34 cellular contexts compared by ENCODE assay signal in the genomic region with DNA sequence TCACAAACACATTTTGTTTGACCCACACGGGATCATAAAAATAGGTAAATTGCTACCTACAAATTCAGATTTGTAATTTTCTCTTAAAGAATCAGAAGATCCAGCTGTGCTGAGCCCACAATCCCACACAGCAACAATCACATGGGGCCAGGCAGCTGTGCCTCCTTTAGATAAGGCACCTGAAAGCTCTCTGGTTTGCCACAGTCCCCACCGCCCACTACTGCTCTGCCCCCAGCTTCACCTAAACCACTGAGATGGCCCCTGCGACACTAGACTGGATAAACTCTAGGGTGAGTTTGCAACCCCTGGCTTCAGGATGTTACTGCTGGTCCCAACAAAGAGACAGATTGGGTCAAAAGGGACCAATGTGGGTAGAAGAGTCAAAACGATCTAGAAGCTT.
"Had no signal": no experiment of that assay in that cellular context is flagged by ENCODE, and none has a peak within 500 bp of the region (broad histone marks: within the 10 kb centered on the region; RNA-seq: fewer than 3 reads in every experiment).

No MANE protein-coding gene starts in this region.

- FAIRE-seq: RCC 7860 had no signal

- H3K27ac Mint-ChIP-seq: activated CD4-positive, alpha-beta memory T cell treated with anti-CD3 and anti-CD28 coated beads, Interleukin-2, amount 10 ng/mL, durations not matched to agents 7 days and 5 days; activated CD8-positive, alpha-beta memory T cell treated with anti-CD3 and anti-CD28 coated beads, Interleukin-2, amount 10 ng/mL, durations not matched to agents 7 days and 5 days; activated naive CD4-positive, alpha-beta T cell treated with anti-CD3 and anti-CD28 coated beads, Interleukin-2, amount 10 ng/mL, durations not matched to agents 7 days and 5 days; activated naive CD8-positive, alpha-beta T cell; activated naive CD8-positive, alpha-beta T cell treated with anti-CD3 and anti-CD28 coated beads, Interleukin-2, amount 50 U/mL, for 24 hours; brain; T-cell; T-helper 17 cell had no signal

- H3K9me3 Mint-ChIP-seq: activated CD4-positive, alpha-beta memory T cell treated with anti-CD3 and anti-CD28 coated beads, Interleukin-2, amount 10 ng/mL, durations not matched to agents 7 days and 5 days; activated naive CD4-positive, alpha-beta T cell treated with anti-CD3 and anti-CD28 coated beads, Interleukin-2, amount 10 ng/mL, durations not matched to agents 7 days and 5 days; activated naive CD8-positive, alpha-beta T cell treated with anti-CD3 and anti-CD28 coated beads, Interleukin-2, amount 50 U/mL, for 24 hours; T-cell had no signal

- DNase-seq: activated CD4-positive, alpha-beta memory T cell treated with anti-CD3 and anti-CD28 coated beads, Interleukin-2, amount 10 ng/mL, durations not matched to agents 7 days and 5 days; activated CD4-positive, alpha-beta T cell treated with anti-CD3 and anti-CD28 coated beads for 1 hour; activated CD4-positive, alpha-beta T cell treated with anti-CD3 and anti-CD28 coated beads for 48 hours; activated CD4-positive, CD25-positive, alpha-beta regulatory T cell; activated CD8-positive, alpha-beta memory T cell treated with anti-CD3 and anti-CD28 coated beads for 24 hours; activated CD8-positive, alpha-beta memory T cell treated with anti-CD3 and anti-CD28 coated beads, Interleukin-2, amount 10 ng/mL, durations not matched to agents 7 days and 5 days; activated CD8-positive, alpha-beta memory T cell treated with anti-CD3 and anti-CD28 coated beads, Interleukin-2, amount 50 U/mL, for 48 hours; activated effector memory CD4-positive, alpha-beta T cell treated with Interleukin-2 at 50 U/mL for 16 hours; activated naive CD4-positive, alpha-beta T cell treated with anti-CD3 and anti-CD28 coated beads, Interleukin-2, amount 10 ng/mL, durations not matched to agents 7 days and 5 days; activated naive CD8-positive, alpha-beta T cell treated with anti-CD3 and anti-CD28 coated beads, Interleukin-2, amount 50 U/mL, for 24 hours; activated T-cell treated with anti-CD3 and anti-CD28 coated beads, Interleukin-2, amount 50 U/mL, for 48 hours; anterior cingulate cortex; caudate nucleus; cerebellar nuclear complex; NCI-H1105; NCI-H1417 treated with DMSO at 0.1 percent for 48 hours; NCI-H1694; NCI-H1930; NCI-H2081 treated with DMSO at 0.1 percent for 48 hours; NCI-H345; NCI-H524 treated with DMSO at 0.1 percent for 48 hours; NK-92 treated with Interleukin-12 subunit alpha and Interleukin-12 subunit beta, amount 100 ng/mL, for 24 hours; PC-9; SIG-M5; T-cell; T-helper 17 cell; T-helper 9 cell; WERI-Rb-1 had no signal

- H2AFZ ChIP-seq: PC-9 had no signal

- H3K36me3 Mint-ChIP-seq: activated CD8-positive, alpha-beta memory T cell treated with anti-CD3 and anti-CD28 coated beads, Interleukin-2, amount 10 ng/mL, durations not matched to agents 7 days and 5 days; activated naive CD4-positive, alpha-beta T cell treated with anti-CD3 and anti-CD28 coated beads, Interleukin-2, amount 10 ng/mL, durations not matched to agents 7 days and 5 days; activated naive CD8-positive, alpha-beta T cell; brain; T-cell had no signal

- H3K4me3 Mint-ChIP-seq: activated CD4-positive, alpha-beta memory T cell treated with anti-CD3 and anti-CD28 coated beads, Interleukin-2, amount 10 ng/mL, durations not matched to agents 7 days and 5 days; activated CD8-positive, alpha-beta memory T cell treated with anti-CD3 and anti-CD28 coated beads, Interleukin-2, amount 10 ng/mL, durations not matched to agents 7 days and 5 days; activated naive CD4-positive, alpha-beta T cell treated with anti-CD3 and anti-CD28 coated beads, Interleukin-2, amount 10 ng/mL, durations not matched to agents 7 days and 5 days; activated naive CD8-positive, alpha-beta T cell; activated naive CD8-positive, alpha-beta T cell treated with anti-CD3 and anti-CD28 coated beads, Interleukin-2, amount 50 U/mL, for 24 hours; brain; T-cell; T-helper 17 cell had no signal

- H3K36me3 ChIP-seq: WERI-Rb-1 had no signal

- H3K4me2 ChIP-seq: PC-9 had no signal

- ATAC-seq: activated CD8-positive, alpha-beta memory T cell treated with anti-CD3 and anti-CD28 coated beads, Interleukin-2, amount 10 ng/mL, durations not matched to agents 7 days and 5 days; activated naive CD8-positive, alpha-beta T cell treated with anti-CD3 and anti-CD28 coated beads, Interleukin-2, amount 50 U/mL, for 24 hours; Right ventricle myocardium inferior; SK-N-SH treated with all-trans-retinoic acid at 6 μM for 48 hours; T-cell; T-helper 17 cell had no signal

- H3K4me3 ChIP-seq: PC-9 had no signal

- H3K4me1 Mint-ChIP-seq: activated CD4-positive, alpha-beta memory T cell treated with anti-CD3 and anti-CD28 coated beads, Interleukin-2, amount 10 ng/mL, durations not matched to agents 7 days and 5 days; activated CD8-positive, alpha-beta memory T cell treated with anti-CD3 and anti-CD28 coated beads, Interleukin-2, amount 10 ng/mL, durations not matched to agents 7 days and 5 days; activated naive CD4-positive, alpha-beta T cell treated with anti-CD3 and anti-CD28 coated beads, Interleukin-2, amount 10 ng/mL, durations not matched to agents 7 days and 5 days; activated naive CD8-positive, alpha-beta T cell treated with anti-CD3 and anti-CD28 coated beads, Interleukin-2, amount 50 U/mL, for 24 hours; brain; T-cell; T-helper 17 cell had no signal

- H3K27ac ChIP-seq: PC-9, RWPE1, WERI-Rb-1 had no signal
